19 cellular contexts compared by ENCODE assay signal in genomic region chr4:119510750-119511149, GRCh38.
DNase-seq lines count a peak whose midpoint lies in the region; ATAC-seq and TF ChIP-seq lines count a peak whose summit lies in the region.
"Had no signal": no experiment of that assay in that cellular context is flagged by ENCODE, and none has a peak within 500 bp of the region (broad histone marks: within the 10 kb centered on the region; RNA-seq: fewer than 3 reads in every experiment).

No MANE protein-coding gene starts in this region.

- intact Hi-C loops in stomach (cut with DNase I; ENCODE audit: low total_unique reads): no loop called here

- no peak overlapping the region for H3K9ac ChIP-seq in adipocyte (ENCODE audit: low read length)

- TF ChIP-seq EP300 in gastroesophageal sphincter (IDR thresholded peaks at IDR 0.05) (no peak), stomach (IDR thresholded peaks at IDR 0.05) (no peak)

- H3K4me3 ChIP-seq in BJ (ENCODE audit: low read depth, low read length) (no peak overlapping the region), adipocyte (ENCODE audit: low read length) (no peak overlapping the region), gastroesophageal sphincter (no peak overlapping the region), stomach (no peak overlapping the region)
- H3K4me3 ChIP-seq: spleen had no signal

- DNase-seq in BJ (ENCODE audit: low read depth) (peak; percentile 56), adipocyte (ENCODE audit: low read depth) (peak; percentile 41), stomach (no peak), erythroblast (lab: John Stamatoyannopoulos, UW) (no peak), HUDEP-2 (lab: John Stamatoyannopoulos, UW; ENCODE audit: unreplicated experiment in 76 of 76) (no peak)
- DNase-seq: activated CD4-positive, alpha-beta memory T cell treated with anti-CD3 and anti-CD28 coated beads, Interleukin-2, amount 10 ng/mL, durations not matched to agents 7 days and 5 days; activated CD4-positive, CD25-positive, alpha-beta regulatory T cell; activated T-cell treated with anti-CD3 and anti-CD28 coated beads for 4 hours; CD8-positive, alpha-beta memory T cell; central memory CD4-positive, alpha-beta T cell; glutamatergic neuron; H7; NCI-H1105; NCI-H526; spleen had no signal

- TF ChIP-seq POLR2A in gastroesophageal sphincter (IDR thresholded peaks at IDR 0.05) (no peak), stomach (IDR thresholded peaks at IDR 0.05) (no peak), erythroblast (IDR thresholded peaks at IDR 0.05; ENCODE audit: low read length) (no peak)

- peak; percentile 78 for ATAC-seq in gastroesophageal sphincter
- no peak for ATAC-seq in GM21526 (IDR thresholded peaks at IDR 0.05; ENCODE audit: low FRiP score, unreplicated experiment)
- ATAC-seq in HG02571 (IDR thresholded peaks at IDR 0.05; ENCODE audit: unreplicated experiment): no peak

- H3K36me3 ChIP-seq in BJ (ENCODE audit: control insufficient read depth, insufficient read depth, low read length): peaks cover 9% of the 10 kb centered on the region
- H3K36me3 ChIP-seq in adipocyte (ENCODE audit: control insufficient read depth, insufficient read depth, low read length, severe bottlenecking): peaks cover 42% of the 10 kb centered on the region
- H3K36me3 ChIP-seq in gastroesophageal sphincter: peaks cover 2 to 64% of the 10 kb centered on the region in 2 donors
- H3K36me3 ChIP-seq in stomach: peaks cover 0 to 66% (median 51%) of the 10 kb centered on the region in 4 donors

- 16 to 33% methylated on average over 2 of the region's 2 CpGs for WGBS in gastroesophageal sphincter (ENCODE audit: low coverage in 1 of 2), 2 donors
- WGBS in stomach, 5 donors: 45 to 84% (median 78%) methylated on average over 2 of the region's 2 CpGs

- POLR2A ChIA-PET in BJ (lab: Charles Lee): interaction anchor here (0.6 to 0.9 kb wide), 2 partner anchors 16 to 34 kb away, joined by 3 to 5 read pairs; no protein-coding TSS in a partner anchor

- CTCF ChIA-PET in BJ (lab: Yijun Ruan, JAX): interaction anchor here (0.8 kb wide), 1 partner anchor 16 kb away, joined by 5 read pairs; no protein-coding TSS in a partner anchor

- TF ChIP-seq CTCF in BJ (IDR thresholded peaks at IDR 0.05; ENCODE audit: insufficient read depth, low read depth, low read length) (no peak), gastroesophageal sphincter (IDR thresholded peaks at IDR 0.05) (no peak), stomach (IDR thresholded peaks at IDR 0.05) (no peak)

- H3K27ac ChIP-seq in gastroesophageal sphincter (peak overlapping the region; percentile 81 to 94 (median 85)), stomach (peak overlapping the region in 4 of 5 donors; percentile 36 to 54 (median 44))
- H3K27ac ChIP-seq: epithelial cell of prostate had no signal

- peaks cover 6% of the 10 kb centered on the region for H3K4me1 ChIP-seq in adipocyte (ENCODE audit: control insufficient read depth, insufficient read depth, low read length)
- H3K4me1 ChIP-seq in gastroesophageal sphincter: peaks cover 0 to 91% (median 16%) of the 10 kb centered on the region in 3 donors
- no peaks in the 10 kb centered on the region for H3K4me1 ChIP-seq in stomach
- H3K4me1 ChIP-seq: spleen had no signal

- no peaks in the 10 kb centered on the region for H3K27me3 ChIP-seq in BJ (ENCODE audit: control insufficient read depth, insufficient read depth, low read length)
- no peaks in the 10 kb centered on the region for H3K27me3 ChIP-seq in adipocyte (replicated peaks; ENCODE audit: control insufficient read depth, insufficient read depth, low read length)
- H3K27me3 ChIP-seq in gastroesophageal sphincter: no peaks in the 10 kb centered on the region
- no peaks in the 10 kb centered on the region for H3K27me3 ChIP-seq in stomach
- H3K27me3 ChIP-seq: spleen had no signal

- H3K9me3 ChIP-seq in adipocyte (ENCODE audit: control insufficient read depth, low read length) (no peaks in the 10 kb centered on the region), gastroesophageal sphincter (no peaks in the 10 kb centered on the region), stomach (no peaks in the 10 kb centered on the region)
- H3K9me3 ChIP-seq: spleen had no signal

Comparison
In these comparisons a context has a peak if more than half of its experiments do, and no peak if none do; other contexts are left out.
1. DNase-seq: peak in BJ (single experiment) and adipocyte (single experiment); none in stomach (single experiment), erythroblast (0 of 2) and HUDEP-2 (0 of 76).